ENCODE assay signal across 13 cellular contexts in genomic region chr7:1156782-1157535, GRCh38. TPM values are rescaled to one million over a fixed set of nuclear protein-coding genes. Genes with fewer than 3 reads are reported as not detected.
DNase-seq lines count a peak whose midpoint lies in the region; ATAC-seq and TF ChIP-seq lines count a peak whose summit lies in the region.
"Had no signal": no experiment of that assay in that cellular context is flagged by ENCODE, and none has a peak within 500 bp of the region (broad histone marks: within the 10 kb centered on the region; RNA-seq: fewer than 3 reads in every experiment).

No MANE protein-coding gene starts in this region.

- H3K4me3 ChIP-seq in choroid plexus epithelial cell (ENCODE audit: low read depth, low read length) = no peak overlapping the region
- H3K4me3 ChIP-seq in osteoblast (ENCODE audit: insufficient read depth, low read length) = no peak overlapping the region
- no peak overlapping the region for H3K4me3 ChIP-seq in dorsolateral prefrontal cortex

- no peaks in the 10 kb centered on the region for H3K9me3 ChIP-seq in osteoblast (ENCODE audit: low read depth, low read length)

- peaks cover 54% of the 10 kb centered on the region for H3K79me2 ChIP-seq in osteoblast (ENCODE audit: insufficient read depth, low read length)

- peaks cover 48% of the 10 kb centered on the region for H3K36me3 ChIP-seq in osteoblast (ENCODE audit: insufficient read depth, low read length)

- no peak for ATAC-seq in HG02973 (IDR thresholded peaks at IDR 0.05; ENCODE audit: unreplicated experiment)
- ATAC-seq: natural killer cell had no signal

- TF ChIP-seq CTCF in choroid plexus epithelial cell (conservative IDR thresholded peaks at IDR 0.05; ENCODE audit: low read depth, low read length) (no peak), osteoblast (IDR thresholded peaks at IDR 0.05; ENCODE audit: extremely low read depth, low read depth, low read length) (no peak), dorsolateral prefrontal cortex (IDR thresholded peaks at IDR 0.05 in 54 of 56, conservative IDR thresholded peaks at IDR 0.05 in 2 of 56; ENCODE audit: low read depth in 1 of 56, partially characterized antibody in 56 of 56) (no peak)

- peak overlapping the region; percentile 4 for H3K4me2 ChIP-seq in osteoblast (ENCODE audit: insufficient read depth, low read length)

- H3K27me3 ChIP-seq in osteoblast (ENCODE audit: insufficient read depth, low read length) = no peaks in the 10 kb centered on the region
- no peaks in the 10 kb centered on the region for H3K27me3 ChIP-seq in dorsolateral prefrontal cortex

- DNase-seq in Daoy (ENCODE audit: low read depth) (peak; percentile 68), NOMO-1 treated with dmso at 0.1 percent for 144 hours (lab: John Stamatoyannopoulos, UW; ENCODE audit: unreplicated experiment) (peak; percentile 20), choroid plexus epithelial cell (ENCODE audit: low read depth) (peak; percentile 69), osteoblast (ENCODE audit: insufficient read length, low spot score, missing footprints) (peak; percentile 93), dorsolateral prefrontal cortex (no peak), hippocampal formation (lab: John Stamatoyannopoulos, UW) (no peak), SK-N-DZ (ENCODE audit: low spot score) (no peak)
- DNase-seq: activated CD4-positive, alpha-beta memory T cell treated with anti-CD3 and anti-CD28 coated beads for 36 hours; anterior cingulate cortex; glutamatergic neuron; natural killer cell; NCI-H1417 had no signal

- H3K4me1 ChIP-seq in osteoblast (ENCODE audit: insufficient read depth, low read length) = peaks cover 29% of the 10 kb centered on the region

- no peak overlapping the region for H2AFZ ChIP-seq in osteoblast (ENCODE audit: low read length)

- intact Hi-C loops in dorsolateral prefrontal cortex (cut with DNase I) = loop anchor here (2.0 to 10.0 kb wide), 2 partner anchors 14 to 172 kb away; partner anchors contain the start of gene CYP2W1 (in 1 of the 2)

- peak overlapping the region; percentile 53 for H3K27ac ChIP-seq in osteoblast (ENCODE audit: low read depth, low read length)
- no peak overlapping the region for H3K27ac ChIP-seq in dorsolateral prefrontal cortex

- peaks cover 11% of the 10 kb centered on the region for H4K20me1 ChIP-seq in osteoblast (ENCODE audit: insufficient read depth, low read length)

RNA-seq across cellular contexts. Expression of gene ZFAND2A, which starts 3.0 kb away (rescaled TPM):
- total RNA-seq in Daoy (2014; rRNA removed; shearing (Covaris generic)) = 51.4 and 57.3 TPM in 2 replicates
- total RNA-seq in osteoblast (11.8 and 13.0 TPM in 2 replicates), dorsolateral prefrontal cortex (100 to 1,000 TPM in 3 of 120 experiments, 10 to 100 TPM in 117; 29.9 to 140 (median 46.0) TPM)
- 19.3 and 25.0 TPM in 2 replicates for polyA plus RNA-seq in SK-N-DZ (2014; cell fraction: cytosol; rRNA removed)
- 16.4 and 26.1 TPM in 2 replicates for polyA plus RNA-seq in SK-N-DZ (2014; cell fraction: nucleus; rRNA removed)

Comparison
In these comparisons a context has a peak if more than half of its experiments do, and no peak if none do; other contexts are left out.
1. DNase-seq: peak in Daoy (single experiment), NOMO-1 treated with dmso at 0.1 percent for 144 hours (single experiment), choroid plexus epithelial cell (single experiment) and osteoblast (single experiment); none in dorsolateral prefrontal cortex (0 of 10), hippocampal formation (0 of 2) and SK-N-DZ (single experiment).